Comparison of ENCODE assay signal across 8 cellular contexts in genomic region chr6:48068326-48069191, GRCh38. TPM values are rescaled to one million over a fixed set of nuclear protein-coding genes. Genes with fewer than 3 reads are reported as not detected.
DNase-seq lines count a peak whose midpoint lies in the region; ATAC-seq and TF ChIP-seq lines count a peak whose summit lies in the region.

No MANE protein-coding gene starts in this region.

- TF ChIP-seq CTCF in HFF-Myc (IDR thresholded peaks at IDR 0.05; ENCODE audit: low read depth, low read length, missing control alignments) (no peak), SK-N-SH (IDR thresholded peaks at IDR 0.05) (no peak), hepatocyte (IDR thresholded peaks at IDR 0.05; ENCODE audit: poor library complexity) (no peak)

- H3K9me2 ChIP-seq in SK-N-SH (no peaks in the 10 kb centered on the region), hepatocyte (replicated peaks; ENCODE audit: insufficient read depth) (no peaks in the 10 kb centered on the region)

- H3K9ac ChIP-seq in SK-N-SH: no peak overlapping the region

- H3K4me2 ChIP-seq in SK-N-SH (peak overlapping the region; percentile 60), hepatocyte (peak overlapping the region; percentile 93)

- TF ChIP-seq RAD21 in SK-N-SH (IDR thresholded peaks at IDR 0.05; ENCODE audit: low read length): no peak

- H3F3A ChIP-seq in SK-N-SH (replicated peaks; ENCODE audit: insufficient read depth): no peaks in the 10 kb centered on the region

- DNase-seq in HFF-Myc (ENCODE audit: extremely low read depth, low read depth): no peak
- DNase-seq in SK-N-SH: peak; percentile 33
- peak; percentile 19 for DNase-seq in hepatocyte (ENCODE audit: low spot score)
- DNase-seq in cerebellar nuclear complex (lab: John Stamatoyannopoulos, UW): no peak
- DNase-seq in NCI-H2196 treated with DMSO at 0.1 percent for 48 hours (lab: John Stamatoyannopoulos, UW; ENCODE audit: unreplicated experiment): no peak

- H3K4me3 ChIP-seq in HFF-Myc (replicated peaks; ENCODE audit: low read depth, low read length) (0 out of 2 replicates have a peak overlapping the region, but pooled peaks have one; percentile 5), SK-N-SH (ENCODE audit: low read depth in 2 of 2, low read length in 1 of 2) (peak overlapping the region in 1 of 2 experiments; percentile 34; a peak in 2 of 4 replicates), hepatocyte (peak overlapping the region; percentile 20), skin epidermis (peak overlapping the region in 4 of 7 experiments; percentile 15 to 23 (median 20))

- CTCF ChIA-PET in SK-N-SH (lab: Yijun Ruan, JAX): no interaction called here

- H4K20me1 ChIP-seq in SK-N-SH (ENCODE audit: insufficient read depth) (no peaks in the 10 kb centered on the region; the same call in 1 of the 2 replicates), hepatocyte (ENCODE audit: insufficient read depth, poor library complexity, severe bottlenecking) (no peaks in the 10 kb centered on the region)

- TF ChIP-seq EP300 in SK-N-SH (IDR thresholded peaks at IDR 0.05; ENCODE audit: borderline replicate concordance in 1 of 2, low read depth in 1 of 2, low read length in 1 of 2): no peak

- H3K4me1 ChIP-seq in SK-N-SH (ENCODE audit: control insufficient read depth in 1 of 2, insufficient read depth in 2 of 2, low read depth in 1 of 2, low read length in 1 of 2): peaks cover 0 to 2% of the 10 kb centered on the region in 2 experiments; a peak in 1 of 4 replicates
- peaks cover 6% of the 10 kb centered on the region for H3K4me1 ChIP-seq in hepatocyte (ENCODE audit: insufficient read depth)

- WGBS in SK-N-SH (ENCODE audit: low lambda C conversion rate): 11% methylated on average over 30 of the region's 63 CpGs
- 4% methylated on average over 32 of the region's 63 CpGs for WGBS in hepatocyte (ENCODE audit: low lambda C conversion rate, missing lambda C conversion rate)

- ATAC-seq in GM18858 (IDR thresholded peaks at IDR 0.05; ENCODE audit: unreplicated experiment) (no peak), HG02759 (IDR thresholded peaks at IDR 0.05; ENCODE audit: unreplicated experiment) (no peak)

- H3K79me2 ChIP-seq in SK-N-SH (ENCODE audit: insufficient read depth) (no peaks in the 10 kb centered on the region), hepatocyte (no peaks in the 10 kb centered on the region)

- POLR2A ChIA-PET in SK-N-SH (lab: Yijun Ruan, JAX): no interaction called here

- no peak overlapping the region for H3K27ac ChIP-seq in SK-N-SH (ENCODE audit: low read depth in 2 of 2, low read length in 1 of 2)
- no peak overlapping the region for H3K27ac ChIP-seq in hepatocyte
- H3K27ac ChIP-seq in skin epidermis: no peak overlapping the region

- no peaks in the 10 kb centered on the region for H3K9me3 ChIP-seq in SK-N-SH
- no peaks in the 10 kb centered on the region for H3K9me3 ChIP-seq in hepatocyte (ENCODE audit: low read depth)

- H2AFZ ChIP-seq in SK-N-SH (ENCODE audit: low read depth): no peak overlapping the region
- H2AFZ ChIP-seq in hepatocyte: peak overlapping the region; percentile 18

- H3K27me3 ChIP-seq in SK-N-SH (ENCODE audit: insufficient read depth) (no peaks in the 10 kb centered on the region), hepatocyte (peaks cover 32% of the 10 kb centered on the region)

- H3K36me3 ChIP-seq in SK-N-SH (replicated peaks in 1 of 2; ENCODE audit: control insufficient read depth in 1 of 2, insufficient read depth in 2 of 2, low read length in 1 of 2): no peaks in the 10 kb centered on the region
- no peaks in the 10 kb centered on the region for H3K36me3 ChIP-seq in hepatocyte (replicated peaks; ENCODE audit: insufficient read depth, low read depth)

TF ChIP-seq in SK-N-SH, 30 proteins besides CTCF, POLR2A, EP300 and RAD21:
- TF ChIP-seq FOXM1 (IDR thresholded peaks at IDR 0.05; ENCODE audit: low read depth): no peak
- no peak for TF ChIP-seq EZH2phosphoT487 (IDR thresholded peaks at IDR 0.05; ENCODE audit: borderline replicate concordance, low read depth)
- TF ChIP-seq SMC3 (IDR thresholded peaks at IDR 0.05; ENCODE audit: low read depth, low read length): no peak
- TF ChIP-seq TAF1 (IDR thresholded peaks at IDR 0.05; ENCODE audit: borderline replicate concordance, low read depth, low read length): no peak
- no peak for TF ChIP-seq ELF1 (IDR thresholded peaks at IDR 0.05)

RNA-seq across cellular contexts. Expression of gene PTCHD4, which starts 42.4 kb away (rescaled TPM):
- 4.0 and 5.1 TPM in 2 replicates for polyA plus RNA-seq in SK-N-SH (2012; rRNA removed)
- 5.0 and 5.2 TPM in 2 replicates for polyA plus RNA-seq in SK-N-SH (2012; cell fraction: cytosol; rRNA removed)
- polyA plus RNA-seq in SK-N-SH (2012; cell fraction: nucleus; rRNA removed): 2.4 and 4.7 TPM in 2 replicates
- total RNA-seq in hepatocyte: 2.3 and 2.9 TPM in 2 replicates
- polyA plus RNA-seq in hepatocyte: 0.64 and 1.3 TPM in 2 replicates

Comparison
In these comparisons a context has a peak if more than half of its experiments do, and no peak if none do; other contexts are left out.
1. DNase-seq: peak in SK-N-SH (single experiment) and hepatocyte (single experiment); none in HFF-Myc (single experiment), cerebellar nuclear complex (0 of 2) and NCI-H2196 treated with DMSO at 0.1 percent for 48 hours (single experiment).